Comparison of ENCODE assay signal across 22 cellular contexts in the genomic region with DNA sequence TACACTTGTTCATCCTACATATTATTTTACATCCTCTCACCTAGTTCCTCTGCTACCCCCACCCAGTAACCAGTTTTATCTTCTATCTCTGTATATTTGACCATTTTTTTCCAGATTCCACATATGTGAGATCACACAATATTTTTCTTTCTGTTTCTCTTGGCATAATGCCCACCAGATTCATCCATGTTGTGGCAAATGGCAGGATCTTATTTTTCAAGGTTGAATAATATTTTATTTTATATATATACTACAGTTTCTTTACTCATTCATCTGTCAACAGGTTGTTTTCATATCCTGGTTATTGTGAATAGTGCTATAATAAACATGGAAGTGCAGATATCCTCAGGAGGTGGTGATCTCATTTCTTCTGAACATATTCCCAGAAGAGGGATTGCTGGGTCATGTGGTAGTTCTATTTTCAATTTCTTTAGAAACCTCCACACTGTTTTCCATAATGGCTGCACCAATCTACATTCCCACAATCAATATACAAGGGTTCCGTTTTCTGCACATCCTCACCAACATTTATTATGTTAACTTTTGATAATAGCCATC. TPM values are rescaled to one million over a fixed set of nuclear protein-coding genes. Genes with fewer than 3 reads are reported as not detected.
DNase-seq lines count a peak whose midpoint lies in the region; ATAC-seq, FAIRE-seq and TF ChIP-seq lines count a peak whose summit lies in the region.
"Had no signal": no experiment of that assay in that cellular context is flagged by ENCODE, and none has a peak within 500 bp of the region (broad histone marks: within the 10 kb centered on the region; RNA-seq: fewer than 3 reads in every experiment).

No MANE protein-coding gene starts in this region.

- no peak overlapping the region for H2AFZ ChIP-seq in K562 (ENCODE audit: low read depth, low read length)

- H3K4me3 ChIP-seq in K562: no peak overlapping the region
- H3K4me3 ChIP-seq: coronary artery, heart right ventricle, psoas muscle had no signal

- DNase-seq in A172 (ENCODE audit: low spot score) (peak; percentile 5), HS-27A (ENCODE audit: low read depth) (peak; percentile 33), K562 (ENCODE audit: extremely low read depth in 1 of 4, low spot score in 3 of 4) (no peak), glomerular visceral epithelial cell (ENCODE audit: extremely low spot score) (peak; percentile 38), omental fat pad (ENCODE audit: low spot score) (no peak), NCI-H2171 (lab: John Stamatoyannopoulos, UW) (no peak), DMS153 (lab: John Stamatoyannopoulos, UW) (no peak)
- DNase-seq in stimulated activated naive CD8-positive, alpha-beta T cell treated with anti-CD3 and anti-CD28 coated beads, Interleukin-15, Interleukin-2, amounts not matched to agents 100 U/mL and 50 U/mL, for 24 hours: no peak
- DNase-seq: ACHN; activated CD4-positive, alpha-beta T cell treated with anti-CD3 and anti-CD28 coated beads for 48 hours; activated CD8-positive, alpha-beta memory T cell treated with anti-CD3 and anti-CD28 coated beads, Interleukin-2, amount 50 U/mL, for 48 hours; anterior cingulate cortex; DMS79; heart right ventricle; psoas muscle; stimulated activated CD4-positive, alpha-beta T cell treated with anti-CD3 and anti-CD28 coated beads, Interleukin-12 subunit alpha, Interleukin-12 subunit beta, amount 100 ng/mL, for 4 hours; stimulated activated naive CD4-positive, alpha-beta T cell treated with Interleukin-2 at 50 U/mL for 16 hours had no signal

- TF ChIP-seq EP300 in K562 (IDR thresholded peaks at IDR 0.05; ENCODE audit: low read length): no peak

- POLR2A ChIA-PET in K562 (lab: Yijun Ruan, JAX): no interaction called here

- no peak for TF ChIP-seq RAD21 in K562 (CRISPR knock-in tag; conservative IDR thresholded peaks at IDR 0.05 in 1 of 2, IDR thresholded peaks at IDR 0.05 in 1 of 2)

- no peak for TF ChIP-seq POLR2A in K562 (conservative IDR thresholded peaks at IDR 0.05)

- no peak overlapping the region for H3K27ac ChIP-seq in K562 (ENCODE audit: extremely low read depth, low read depth, low read length)
- H3K27ac ChIP-seq: coronary artery, epithelial cell of prostate, heart right ventricle, psoas muscle had no signal

- peaks cover 15% of the 10 kb centered on the region; the same call in 2 of the 3 replicates for H3K36me3 ChIP-seq in K562 (ENCODE audit: control insufficient read depth, insufficient read depth, low read length)

- 0 out of 3 replicates have a peak, but pooled peaks cover 2% of the 10 kb centered on the region for H3K79me2 ChIP-seq in K562 (ENCODE audit: control insufficient read depth, insufficient read depth, low read length)

- H3K4me1 ChIP-seq in K562 (replicated peaks in 1 of 2; ENCODE audit: control insufficient read depth in 2 of 2, insufficient read depth in 2 of 2, low read length in 2 of 2): no peaks in the 10 kb centered on the region
- H3K4me1 ChIP-seq: psoas muscle had no signal

- no peaks in the 10 kb centered on the region for H4K20me1 ChIP-seq in K562 (replicated peaks; ENCODE audit: control insufficient read depth, insufficient read depth, low read length)

- FAIRE-seq in K562 (lab: Jason Lieb, UNC): no peak
- FAIRE-seq: HepG2, keratinocyte had no signal

- intact Hi-C loops in K562 (cut with micrococcal nuclease): no loop called here

- TF ChIP-seq CTCF in K562 (IDR thresholded peaks at IDR 0.05 in 2 of 3, conservative IDR thresholded peaks at IDR 0.05 in 1 of 3; ENCODE audit: insufficient read depth in 2 of 3, low read depth in 1 of 3, low read length in 3 of 3) (no peak), omental fat pad (IDR thresholded peaks at IDR 0.05) (no peak)

- H3K9me1 ChIP-seq in K562 (ENCODE audit: control insufficient read depth, insufficient read depth, low read length): no peaks in the 10 kb centered on the region

- H3K9ac ChIP-seq in K562 (ENCODE audit: insufficient read depth in 1 of 2, low read depth in 2 of 2, low read length in 2 of 2): no peak overlapping the region

- CTCF ChIA-PET in K562 (lab: Yijun Ruan, JAX; ENCODE audit: low intra/inter-chr PET ratio): no interaction called here

- ATAC-seq in K562: no peak
- no peak for ATAC-seq in omental fat pad (ENCODE audit: low FRiP score)
- no peak for ATAC-seq in stimulated activated naive CD8-positive, alpha-beta T cell treated with anti-CD3 and anti-CD28 coated beads, Interleukin-15, Interleukin-2, amounts not matched to agents 100 U/mL and 50 U/mL, for 24 hours
- ATAC-seq: heart right ventricle; HepG2; natural killer cell treated with Interleukin-12 subunit alpha and Interleukin-12 subunit beta and Interleukin-15 and Interleukin-18, amount 100 ng/mL, for 72 hours; psoas muscle had no signal

- 94% methylated on average over 1 of the region's 1 CpG for WGBS in K562 (ENCODE audit: insufficient coverage, low coverage, missing lambda C conversion rate)

- in situ Hi-C loops in K562 (cut with MboI): no loop called here

- H3K9me3 ChIP-seq in K562 (replicated peaks; ENCODE audit: control insufficient read depth, insufficient read depth, low read depth, low read length): no peaks in the 10 kb centered on the region
- H3K9me3 ChIP-seq: heart right ventricle, psoas muscle had no signal

- no peak overlapping the region for H3K4me2 ChIP-seq in K562 (ENCODE audit: insufficient read depth, low read length)

- no peaks in the 10 kb centered on the region for H3K27me3 ChIP-seq in K562 (ENCODE audit: control insufficient read depth in 2 of 2, insufficient read depth in 2 of 2, low read length in 2 of 2)
- H3K27me3 ChIP-seq: heart right ventricle had no signal

- BruUV-seq in K562 (replicated peaks; lab: Mats Ljungman, UMichigan): no TSS peak

TF ChIP-seq in K562, 482 proteins besides CTCF, POLR2A, EP300 and RAD21:
- TF ChIP-seq ZBTB7A (IDR thresholded peaks at IDR 0.05; ENCODE audit: borderline replicate concordance, control insufficient read depth, low read depth, low read length) (no peak), RBM14 (IDR thresholded peaks at IDR 0.05; ENCODE audit: borderline replicate concordance, insufficient read depth, low read depth, low read length) (no peak), RBBP5 (IDR thresholded peaks at IDR 0.05; ENCODE audit: borderline replicate concordance, insufficient read depth, low read length, poor library complexity, severe bottlenecking) (no peak), NFIC (IDR thresholded peaks at IDR 0.05) (peak; percentile 49), ZNF212 (CRISPR knock-in tag; IDR thresholded peaks at IDR 0.05) (no peak)
- TF ChIP-seq, protein P1, sequence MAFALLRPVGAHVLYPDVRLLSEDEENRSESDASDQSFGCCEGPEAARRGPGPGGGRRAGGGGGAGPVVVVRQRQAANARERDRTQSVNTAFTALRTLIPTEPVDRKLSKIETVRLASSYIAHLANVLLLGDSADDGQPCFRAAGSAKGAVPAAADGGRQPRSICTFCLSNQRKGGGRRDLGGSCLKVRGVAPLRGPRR (CRISPR knock-in tag; IDR thresholded peaks at IDR 0.05): no peak

RNA-seq across cellular contexts. Expression of gene THAP9, which starts 48.2 kb away (rescaled TPM):
- 2.9 and 4.6 TPM in 2 replicates for total RNA-seq in A172 (2014; rRNA removed; shearing (Covaris generic))
- 6.4 and 16.1 TPM in 2 replicates for total RNA-seq in K562 (2011; cell fraction: chromatin; rRNA removed; ENCODE audit: low replicate concordance)
- 6.0 and 6.2 TPM in 2 replicates for total RNA-seq in K562 (2011; cell fraction: nucleolus; rRNA removed)
- 3.9 and 6.7 TPM in 2 replicates for total RNA-seq in K562 (2011; cell fraction: nucleoplasm; rRNA removed)
- total RNA-seq in K562 (2014; rRNA removed): 3.4 and 4.7 TPM in 2 replicates
- total RNA-seq in K562 (2014; rRNA removed; fragmentation: Illumina TruSeq; extraction: Trizol): 5.8 and 6.6 TPM in 2 replicates
- total RNA-seq in K562 (2015; rRNA removed; fragmentation: Illumina TruSeq; extraction: Trizol): 5.8 and 7.0 TPM in 2 replicates
- total RNA-seq in K562 (2021): 4.5 and 5.4 TPM in 2 replicates
- polyA plus RNA-seq in K562 (2011; rRNA removed): 6.0 and 6.9 TPM in 2 replicates
- 1.1 and 1.6 TPM in 2 replicates for polyA plus RNA-seq in K562 (2011; cell fraction: cytosol; rRNA removed)
- 6.2 and 6.5 TPM in 2 replicates for polyA plus RNA-seq in K562 (2011; cell fraction: nucleus; rRNA removed)
- 2.8 and 4.0 TPM in 2 replicates for polyA plus RNA-seq in K562 (2012)
- 3.7 and 3.8 TPM in 2 replicates for polyA plus RNA-seq in K562 (2014; fragmentation: Illumina TruSeq; extraction: Trizol)
- polyA plus RNA-seq in K562 (2014; fragmentation: Nextera tagmentation; extraction: Ambion mirVana): 1 to 10 TPM; 4.8 to 5.6 TPM
- 3.4 and 5.4 TPM in 2 replicates for polyA plus RNA-seq in K562 (2014; rRNA removed)
- polyA minus RNA-seq in K562 (2011; rRNA and poly(A)+ RNA removed): 9.3 and 10.3 TPM in 2 replicates
- 2.6 and 5.6 TPM in 2 replicates for polyA minus RNA-seq in K562 (2011; cell fraction: cytosol; rRNA and poly(A)+ RNA removed)
- 4.8 and 9.4 TPM in 2 replicates for polyA minus RNA-seq in K562 (2011; cell fraction: nucleus; rRNA and poly(A)+ RNA removed)
- 10 to 100 TPM in 1 of 4 donors, 1 to 10 TPM in 3; 1.8 to 10.2 (median 2.9) TPM for total RNA-seq in omental fat pad

RNA-seq across cellular contexts. Expression of gene SEC31A, which starts 57.8 kb away (rescaled TPM):
- 146 and 150 TPM in 2 replicates for total RNA-seq in A172 (2014; rRNA removed; shearing (Covaris generic))
- 324 and 746 TPM in 2 replicates for total RNA-seq in K562 (2011; cell fraction: chromatin; rRNA removed; ENCODE audit: low replicate concordance)
- 168 and 207 TPM in 2 replicates for total RNA-seq in K562 (2011; cell fraction: nucleolus; rRNA removed)
- 327 and 417 TPM in 2 replicates for total RNA-seq in K562 (2011; cell fraction: nucleoplasm; rRNA removed)
- total RNA-seq in K562 (2014; rRNA removed): 78.9 and 96.2 TPM in 2 replicates
- total RNA-seq in K562 (2014; rRNA removed; fragmentation: Illumina TruSeq; extraction: Trizol): 177 and 187 TPM in 2 replicates
- total RNA-seq in K562 (2015; rRNA removed; fragmentation: Illumina TruSeq; extraction: Trizol): 176 and 190 TPM in 2 replicates
- total RNA-seq in K562 (2021): 173 and 174 TPM in 2 replicates
- polyA plus RNA-seq in K562 (2011; rRNA removed): 224 and 255 TPM in 2 replicates
- 176 and 205 TPM in 2 replicates for polyA plus RNA-seq in K562 (2011; cell fraction: cytosol; rRNA removed)
- 129 and 192 TPM in 2 replicates for polyA plus RNA-seq in K562 (2011; cell fraction: nucleus; rRNA removed)
- 136 and 141 TPM in 2 replicates for polyA plus RNA-seq in K562 (2012)
- polyA plus RNA-seq in K562 (2014; fragmentation: Illumina TruSeq; extraction: Trizol): 186 and 241 TPM in 2 replicates
- polyA plus RNA-seq in K562 (2014; fragmentation: Nextera tagmentation; extraction: Ambion mirVana): 100 to 1,000 TPM; 106 to 142 TPM
- polyA plus RNA-seq in K562 (2014; rRNA removed): 117 and 131 TPM in 2 replicates
- polyA minus RNA-seq in K562 (2011; rRNA and poly(A)+ RNA removed): 343 and 404 TPM in 2 replicates
- polyA minus RNA-seq in K562 (2011; cell fraction: cytosol; rRNA and poly(A)+ RNA removed): 116 and 145 TPM in 2 replicates
- polyA minus RNA-seq in K562 (2011; cell fraction: nucleus; rRNA and poly(A)+ RNA removed): 131 and 236 TPM in 2 replicates
- total RNA-seq in omental fat pad: 100 to 1,000 TPM; 175 to 215 (median 183) TPM

Comparison
In these comparisons a context has a peak if more than half of its experiments do, and no peak if none do; other contexts are left out.
1. DNase-seq: peak in A172 (single experiment), HS-27A (single experiment) and glomerular visceral epithelial cell (single experiment); none in K562 (0 of 4), omental fat pad (single experiment), stimulated activated naive CD8-positive, alpha-beta T cell treated with anti-CD3 and anti-CD28 coated beads, Interleukin-15, Interleukin-2, amounts not matched to agents 100 U/mL and 50 U/mL, for 24 hours (single experiment), NCI-H2171 (single experiment) and DMS153 (single experiment).